ENCODE assay signal across 1 cellular context in genomic region chr16:81602377-81602776, GRCh38.
TF ChIP-seq lines count a peak whose summit lies in the region.

No MANE protein-coding gene starts in this region.

TF ChIP-seq in HepG2, 621 proteins besides CTCF, POLR2A, EP300 and RAD21 (continued from another document):
- TF ChIP-seq ELF3 (CRISPR knock-in tag; IDR thresholded peaks at IDR 0.05) = no peak
- TF ChIP-seq, protein P1, sequence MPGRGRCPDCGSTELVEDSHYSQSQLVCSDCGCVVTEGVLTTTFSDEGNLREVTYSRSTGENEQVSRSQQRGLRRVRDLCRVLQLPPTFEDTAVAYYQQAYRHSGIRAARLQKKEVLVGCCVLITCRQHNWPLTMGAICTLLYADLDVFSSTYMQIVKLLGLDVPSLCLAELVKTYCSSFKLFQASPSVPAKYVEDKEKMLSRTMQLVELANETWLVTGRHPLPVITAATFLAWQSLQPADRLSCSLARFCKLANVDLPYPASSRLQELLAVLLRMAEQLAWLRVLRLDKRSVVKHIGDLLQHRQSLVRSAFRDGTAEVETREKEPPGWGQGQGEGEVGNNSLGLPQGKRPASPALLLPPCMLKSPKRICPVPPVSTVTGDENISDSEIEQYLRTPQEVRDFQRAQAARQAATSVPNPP (CRISPR knock-in tag; IDR thresholded peaks at IDR 0.05) = no peak
